12 cellular contexts compared by ENCODE assay signal in genomic region chr7:37408885-37409248, GRCh38. TPM values are rescaled to one million over a fixed set of nuclear protein-coding genes. Genes with fewer than 3 reads are reported as not detected.
A peak's percentile ranks its signal among the peaks of the same experiment; 100 is the strongest.
DNase-seq lines count a peak whose midpoint lies in the region; ATAC-seq, FAIRE-seq and TF ChIP-seq lines count a peak whose summit lies in the region.
"Had no signal": no experiment of that assay in that cellular context is flagged by ENCODE, and none has a peak within 500 bp of the region (broad histone marks: within the 10 kb centered on the region; RNA-seq: fewer than 3 reads in every experiment).

No MANE protein-coding gene starts in this region.

- peaks cover 14% of the 10 kb centered on the region; the same call in 1 of the 2 replicates for H3K4me1 ChIP-seq in HepG2 (ENCODE audit: insufficient read depth, low read length)

- H3K36me3 ChIP-seq in HepG2 (replicated peaks in 1 of 2; ENCODE audit: control insufficient read depth in 1 of 2, insufficient read depth in 2 of 2, low read length in 2 of 2), result no peaks in the 10 kb centered on the region

- H3K27ac ChIP-seq in HepG2 (ENCODE audit: extremely low read length, insufficient read depth, low read length), result no peak overlapping the region

- DNase-seq in T-cell (peak in 1 of 34 experiments; percentile 6), HepG2 (ENCODE audit: low spot score) (no peak), NCI-H1092 (lab: John Stamatoyannopoulos, UW) (no peak), GF-D8 (lab: John Stamatoyannopoulos, UW) (no peak), NCI-H2196 (lab: John Stamatoyannopoulos, UW; ENCODE audit: unreplicated experiment) (no peak), NCI-H2081 treated with DMSO at 0.1 percent for 48 hours (lab: John Stamatoyannopoulos, UW) (no peak)
- DNase-seq: cortex of kidney, DMS53, NCI-H1417 had no signal

- no peaks in the 10 kb centered on the region for H3K79me2 ChIP-seq in HepG2 (ENCODE audit: insufficient read depth, low read length)

- H3K4me3 ChIP-seq in GM08714 (ENCODE audit: low read length), result peak overlapping the region; percentile 10; the same call in 1 of the 2 replicates
- H3K4me3 ChIP-seq in HepG2 (replicated peaks in 1 of 3; ENCODE audit: insufficient read depth in 1 of 3, low read depth in 2 of 3, low read length in 3 of 3), result no peak overlapping the region

- no peak for TF ChIP-seq POLR2A in HepG2 (IDR thresholded peaks at IDR 0.05; ENCODE audit: insufficient read depth in 1 of 2, low read depth in 2 of 2, low read length in 2 of 2)

- peaks cover 0 to 4% (median 4%) of the 10 kb centered on the region in 3 donors for H3K9me3 Mint-ChIP-seq in T-cell

- no peaks in the 10 kb centered on the region for H3K27me3 ChIP-seq in HepG2 (ENCODE audit: control insufficient read depth in 1 of 2, insufficient read depth in 2 of 2, low read length in 2 of 2)

- H2AFZ ChIP-seq in HepG2 (ENCODE audit: low read length), result no peak overlapping the region

- no peaks in the 10 kb centered on the region for H3K27me3 Mint-ChIP-seq in T-cell

- H3K27ac Mint-ChIP-seq in T-cell, result peak overlapping the region; percentile 87 to 95

- no peak for TF ChIP-seq RAD21 in HepG2 (CRISPR knock-in tag; IDR thresholded peaks at IDR 0.05)

- H3K9ac ChIP-seq in HepG2 (ENCODE audit: insufficient read depth, low read depth, low read length), result no peak overlapping the region

- POLR2A ChIA-PET in T-cell (lab: Charles Lee) (interaction anchor here (0.6 to 1.5 kb wide), 3 partner anchors 9 to 40 kb away, joined by 3 to 4 read pairs (median 3); partner anchors contain the start of gene ELMO1 (in 1 of the 2)), HepG2 (lab: Yijun Ruan, JAX) (no interaction called here)

- in situ Hi-C loops in HepG2 (cut with HindIII; ENCODE audit: extremely low pct_ligation_motif_present, low pct_unique_long_range_greater_than_20kb), result no loop called here

- no TSS peak for BruUV-seq in HepG2 (replicated peaks; lab: Mats Ljungman, UMichigan)

- no peak for TF ChIP-seq CTCF in HepG2 (CRISPR knock-in tag; IDR thresholded peaks at IDR 0.05)

- no peaks in the 10 kb centered on the region for H4K20me1 ChIP-seq in HepG2 (ENCODE audit: insufficient read depth, low read length)

- peaks cover 74 to 84% (median 77%) of the 10 kb centered on the region in 3 donors for H3K4me1 Mint-ChIP-seq in T-cell

- peak; percentile 63 for ATAC-seq in GM21367 (IDR thresholded peaks at IDR 0.05; ENCODE audit: unreplicated experiment)
- peak; percentile 66 to 71 (median 68) for ATAC-seq in T-cell (replicated peaks in 1 of 4)
- ATAC-seq in HepG2, result no peak

- FAIRE-seq in HepG2 (lab: Jason Lieb, UNC), result no peak
- FAIRE-seq: RCC 7860 had no signal

- no peaks in the 10 kb centered on the region for H3K9me3 ChIP-seq in HepG2 (ENCODE audit: low read length)

- CTCF ChIA-PET in T-cell (lab: Charles Lee), result interaction anchor here (0.7 to 1.2 kb wide), 3 partner anchors 10 to 40 kb away, joined by 3 to 4 read pairs (median 3); partner anchors contain the start of gene ELMO1 (in 1 of the 2)
- CTCF ChIA-PET in HepG2 (lab: Yijun Ruan, JAX; ENCODE audit: low intra/inter-chr PET ratio, low total read pairs), result no interaction called here

- intact Hi-C loops in HepG2 (cut with micrococcal nuclease; ENCODE audit: unreplicated experiment), result no loop called here

- H3K4me2 ChIP-seq in HepG2 (ENCODE audit: low read depth, low read length), result no peak overlapping the region

- H3K36me3 Mint-ChIP-seq in T-cell, result peaks cover 16% of the 10 kb centered on the region

- no peak for TF ChIP-seq EP300 in HepG2 (IDR thresholded peaks at IDR 0.05; ENCODE audit: low read depth in 2 of 2, low read length in 2 of 2)
- no peak for TF ChIP-seq EP300 in HepG2 (CRISPR knock-in tag; IDR thresholded peaks at IDR 0.05; ENCODE audit: borderline replicate concordance)

- WGBS in HepG2 (ENCODE audit: low lambda C conversion rate), result 9% methylated on average over 5 of the region's 5 CpGs

- peak overlapping the region; percentile 74 to 79 (median 78) for H3K4me3 Mint-ChIP-seq in T-cell

TF ChIP-seq in HepG2, 621 proteins besides CTCF, POLR2A, EP300 and RAD21:
- TF ChIP-seq GABPA (IDR thresholded peaks at IDR 0.05; ENCODE audit: low read depth, low read length) (no peak), GABPA (CRISPR knock-in tag; IDR thresholded peaks at IDR 0.05; ENCODE audit: low read depth) (0 out of 2 replicates have a peak, but pooled peaks have one; percentile 10), THAP8 (CRISPR knock-in tag; IDR thresholded peaks at IDR 0.05; ENCODE audit: borderline replicate concordance) (no peak), PAXIP1 (CRISPR knock-in tag; conservative IDR thresholded peaks at IDR 0.05) (no peak)

RNA-seq across cellular contexts. Expression of gene ELMO1, which starts 39.8 kb away (rescaled TPM):
- total RNA-seq in T-cell, result 100 to 1,000 TPM; 101 to 149 (median 113) TPM
- total RNA-seq in HepG2 (2016; rRNA removed; fragmentation: Illumina TruSeq; extraction: Trizol), result 0.11 TPM in 1 of 2 replicates, not detected in the other
- 0.44 TPM in 1 of 2 replicates, not detected in the other for total RNA-seq in HepG2 (2016; cell fraction: cytosol; rRNA removed; fragmentation: Illumina TruSeq; extraction: Trizol; ENCODE audit: low read depth)
- total RNA-seq in HepG2 (2016; cell fraction: insoluble cytoplasmic fraction; rRNA removed; fragmentation: Illumina TruSeq; extraction: Trizol), result 0.25 and 0.32 TPM in 2 replicates
- 0.10 and 0.25 TPM in 2 replicates for total RNA-seq in HepG2 (2016; cell fraction: membrane; rRNA removed; fragmentation: Illumina TruSeq; extraction: Trizol)
- 0.19 TPM in 1 of 2 replicates, not detected in the other for total RNA-seq in HepG2 (2016; cell fraction: nucleus; rRNA removed; fragmentation: Illumina TruSeq; extraction: Trizol)
- 0.14 and 0.17 TPM in 2 replicates for polyA plus RNA-seq in HepG2 (2011; rRNA removed)
- 0.05 TPM in 1 of 2 replicates, not detected in the other for polyA plus RNA-seq in HepG2 (2011; cell fraction: cytosol; rRNA removed)
- polyA plus RNA-seq in HepG2 (2011; cell fraction: nucleus; rRNA removed), result 0.31 TPM in 1 of 2 replicates, not detected in the other
- polyA plus RNA-seq in HepG2 (2012), result 0.21 and 0.66 TPM in 2 replicates
- polyA plus RNA-seq in HepG2 (2016; cell fraction: cytosol; fragmentation: Illumina TruSeq; extraction: Trizol; ENCODE audit: low read depth), result 0.10 TPM in 1 of 2 replicates, not detected in the other
- 0.37 and 0.74 TPM in 2 replicates for polyA plus RNA-seq in HepG2 (2016; cell fraction: insoluble cytoplasmic fraction; fragmentation: Illumina TruSeq; extraction: Trizol; ENCODE audit: low read depth)
- 0.29 and 0.41 TPM in 2 replicates for polyA plus RNA-seq in HepG2 (2016; cell fraction: membrane; fragmentation: Illumina TruSeq; extraction: Trizol; ENCODE audit: low read depth)
- 0.31 and 0.61 TPM in 2 replicates for polyA plus RNA-seq in HepG2 (2016; cell fraction: nucleus; fragmentation: Illumina TruSeq; extraction: Trizol; ENCODE audit: insufficient read depth, low read depth)
- 0.05 and 1.2 TPM in 2 replicates for polyA minus RNA-seq in HepG2 (2011; rRNA and poly(A)+ RNA removed; ENCODE audit: low replicate concordance)
- polyA minus RNA-seq in HepG2 (2011; cell fraction: cytosol; rRNA and poly(A)+ RNA removed), result not detected in 2 replicates
- 0.37 and 1.3 TPM in 2 replicates for polyA minus RNA-seq in HepG2 (2011; cell fraction: nucleus; rRNA and poly(A)+ RNA removed)

Comparison
In these comparisons a context has a peak if more than half of its experiments do, and no peak if none do; other contexts are left out.
1. RNA of gene ELMO1, which starts 39.8 kb away (total RNA-seq): 101 to 149 TPM in T-cell; 0.10 to 0.44 TPM in HepG2; every median in the first group is over 10 times any median in the second.